In genomic region chr4:119084503-119084902, GRCh38 we compare ENCODE assay signal across 32 cellular contexts. TPM values are rescaled to one million over a fixed set of nuclear protein-coding genes. Genes with fewer than 3 reads are reported as not detected.
"Had no signal": no experiment of that assay in that cellular context is flagged by ENCODE, and none has a peak within 500 bp of the region (broad histone marks: within the 10 kb centered on the region; RNA-seq: fewer than 3 reads in every experiment).

No MANE protein-coding gene starts in this region.

- H3K9me2 ChIP-seq: SK-N-SH had no signal

- H3K27ac Mint-ChIP-seq: activated CD4-positive, alpha-beta T cell treated with anti-CD3 and anti-CD28 coated beads, Interleukin-2, amount 10 ng/mL, durations not matched to agents 24 days and 14 days; activated CD8-positive, alpha-beta T cell treated with anti-CD3 and anti-CD28 coated beads for 36 hours; activated naive CD8-positive, alpha-beta T cell treated with anti-CD3 and anti-CD28 coated beads for 36 hours; activated T-cell treated with anti-CD3 and anti-CD28 coated beads, Interleukin-2, amount 50 U/mL, for 72 hours; activated T-helper 17 cell treated with anti-CD3 and anti-CD28 coated beads, Interleukin-2, amount 50 U/mL, for 72 hours; T-cell had no signal

- H3K4me3 ChIP-seq: cardiac muscle cell, SJSA1 had no signal

- H3K4me2 ChIP-seq: SK-N-SH had no signal

- H3K27ac ChIP-seq: cardiac muscle cell, SJSA1, WERI-Rb-1 had no signal

- ATAC-seq: activated CD8-positive, alpha-beta T cell treated with anti-CD3 and anti-CD28 coated beads for 36 hours; activated T-cell treated with anti-CD3 and anti-CD28 coated beads, Interleukin-2, amount 50 U/mL, for 72 hours; activated T-helper 17 cell treated with anti-CD3 and anti-CD28 coated beads, Interleukin-2, amount 50 U/mL, for 72 hours; Panc1; T-cell had no signal

- H3K36me3 ChIP-seq: cardiac muscle cell, SJSA1, WERI-Rb-1 had no signal

- H3K4me1 Mint-ChIP-seq: activated CD4-positive, alpha-beta T cell treated with anti-CD3 and anti-CD28 coated beads, Interleukin-2, amount 10 ng/mL, durations not matched to agents 24 days and 14 days; activated naive CD8-positive, alpha-beta T cell treated with anti-CD3 and anti-CD28 coated beads for 36 hours; activated T-helper 17 cell treated with anti-CD3 and anti-CD28 coated beads, Interleukin-2, amount 50 U/mL, for 72 hours; central memory CD8-positive, alpha-beta T cell; T-cell had no signal

- H3K36me3 Mint-ChIP-seq: activated naive CD8-positive, alpha-beta T cell treated with anti-CD3 and anti-CD28 coated beads for 36 hours; T-cell had no signal

- H3K27me3 Mint-ChIP-seq: activated naive CD8-positive, alpha-beta T cell treated with anti-CD3 and anti-CD28 coated beads for 36 hours; activated T-helper 17 cell treated with anti-CD3 and anti-CD28 coated beads, Interleukin-2, amount 50 U/mL, for 72 hours had no signal

- H3K27me3 ChIP-seq: cardiac muscle cell, SJSA1 had no signal

- H3K4me3 Mint-ChIP-seq: activated CD4-positive, alpha-beta T cell treated with anti-CD3 and anti-CD28 coated beads, Interleukin-2, amount 10 ng/mL, durations not matched to agents 24 days and 14 days; activated CD8-positive, alpha-beta T cell treated with anti-CD3 and anti-CD28 coated beads for 36 hours; activated naive CD8-positive, alpha-beta T cell treated with anti-CD3 and anti-CD28 coated beads for 36 hours; activated T-cell treated with anti-CD3 and anti-CD28 coated beads, Interleukin-2, amount 50 U/mL, for 72 hours; activated T-helper 17 cell treated with anti-CD3 and anti-CD28 coated beads, Interleukin-2, amount 50 U/mL, for 72 hours; central memory CD8-positive, alpha-beta T cell; T-cell had no signal

- H3K9me3 Mint-ChIP-seq: activated CD4-positive, alpha-beta T cell treated with anti-CD3 and anti-CD28 coated beads, Interleukin-2, amount 10 ng/mL, durations not matched to agents 24 days and 14 days; activated naive CD8-positive, alpha-beta T cell treated with anti-CD3 and anti-CD28 coated beads for 36 hours; activated T-cell treated with anti-CD3 and anti-CD28 coated beads, Interleukin-2, amount 50 U/mL, for 72 hours; activated T-helper 17 cell treated with anti-CD3 and anti-CD28 coated beads, Interleukin-2, amount 50 U/mL, for 72 hours; central memory CD8-positive, alpha-beta T cell; T-cell had no signal

- DNase-seq: activated CD4-positive, alpha-beta T cell treated with anti-CD3 and anti-CD28 coated beads, Interleukin-2, amount 10 ng/mL, durations not matched to agents 24 days and 14 days; activated CD4-positive, alpha-beta T cell treated with anti-CD3 and anti-CD28 coated beads, Interleukin-2, amount 50 U/mL, for 4 hours; activated CD8-positive, alpha-beta T cell treated with anti-CD3 and anti-CD28 coated beads for 36 hours; activated effector memory CD4-positive, alpha-beta T cell treated with anti-CD3 and anti-CD28 coated beads, Interleukin-2, amount 50 U/mL, for 16 hours; activated naive CD4-positive, alpha-beta T cell; activated naive CD4-positive, alpha-beta T cell treated with anti-CD3 and anti-CD28 coated beads, Interleukin-2, amount 50 U/mL, for 16 hours; activated naive CD8-positive, alpha-beta T cell treated with anti-CD3 and anti-CD28 coated beads for 36 hours; activated T-cell treated with anti-CD3 and anti-CD28 coated beads, Interleukin-2, amount 50 U/mL, for 1 hour; activated T-cell treated with anti-CD3 and anti-CD28 coated beads, Interleukin-2, amount 50 U/mL, for 72 hours; amniotic stem cell; aorta; NCI-H1105; NCI-H1417 treated with DMSO at 0.1 percent for 48 hours; NCI-H187 treated with DMSO at 0.1 percent for 48 hours; NCI-H2081; NCI-H345; NCI-H524 treated with DMSO at 0.1 percent for 48 hours; NCI-H748 treated with DMSO at 0.1 percent for 48 hours; SHP77; SK-N-SH; T-cell; T-helper 2 cell; T-helper 9 cell; WERI-Rb-1 had no signal

- H3K9ac ChIP-seq: SK-N-SH had no signal

- H3K9me3 ChIP-seq: SJSA1, SK-N-SH had no signal

RNA-seq across cellular contexts. Expression of gene MYOZ2, which starts 51.1 kb away (rescaled TPM):
- total RNA-seq: activated CD4-positive, alpha-beta T cell treated with anti-CD3 and anti-CD28 coated beads, Interleukin-2, amount 10 ng/mL, durations not matched to agents 24 days and 14 days; activated CD8-positive, alpha-beta memory T cell treated with anti-CD3 and anti-CD28 coated beads for 36 hours; activated CD8-positive, alpha-beta T cell treated with anti-CD3 and anti-CD28 coated beads for 36 hours; activated naive CD8-positive, alpha-beta T cell treated with anti-CD3 and anti-CD28 coated beads for 36 hours; activated T-cell treated with anti-CD3 and anti-CD28 coated beads, Interleukin-2, amount 50 U/mL, for 72 hours; activated T-helper 17 cell treated with anti-CD3 and anti-CD28 coated beads, Interleukin-2, amount 50 U/mL, for 72 hours; M059J; NCI-H460; SJSA1; T-cell had no signal
